8 cellular contexts compared by ENCODE assay signal in genomic region chr3:112302881-112303761, GRCh38. TPM values are rescaled to one million over a fixed set of nuclear protein-coding genes. Genes with fewer than 3 reads are reported as not detected.
DNase-seq lines count a peak whose midpoint lies in the region; ATAC-seq lines count a peak whose summit lies in the region.

No MANE protein-coding gene starts in this region.

- ATAC-seq in HG03354 (IDR thresholded peaks at IDR 0.05; ENCODE audit: poor library complexity, severe bottlenecking, unreplicated experiment) (peak; percentile 58), naive B cell (ENCODE audit: low read depth in 2 of 2) (peak; percentile 18 to 33), GM18870 (IDR thresholded peaks at IDR 0.05; ENCODE audit: unreplicated experiment) (no peak)

- H3K9me3 Mint-ChIP-seq in naive B cell, result no peaks in the 10 kb centered on the region

- no peak overlapping the region for H3K4me3 Mint-ChIP-seq in naive B cell

- peaks cover 7 to 13% (median 12%) of the 10 kb centered on the region in 3 donors for H3K4me1 Mint-ChIP-seq in naive B cell

- peak overlapping the region; percentile 97 for H3K27ac ChIP-seq in ectodermal cell (ENCODE audit: insufficient read depth, low read depth, low read length, poor library complexity, severe bottlenecking)

- DNase-seq in naive B cell, result no peak
- no peak for DNase-seq in NCI-H1048 (lab: John Stamatoyannopoulos, UW)
- DNase-seq in GDM1 (lab: John Stamatoyannopoulos, UW), result no peak
- no peak for DNase-seq in 8988T

- H3K4me1 ChIP-seq in ectodermal cell (ENCODE audit: control insufficient read depth, insufficient read depth, low read length), result peaks cover 27% of the 10 kb centered on the region

- 7 to 9% methylated on average over 12 of the region's 12 CpGs for WGBS in ectodermal cell, 2 experiments

- H3K27me3 ChIP-seq in ectodermal cell (ENCODE audit: control insufficient read depth, insufficient read depth, low read length, poor library complexity, severe bottlenecking), result no peaks in the 10 kb centered on the region

- H3K9me3 ChIP-seq in ectodermal cell (ENCODE audit: control insufficient read depth, low read length), result no peaks in the 10 kb centered on the region

- no peaks in the 10 kb centered on the region for H3K36me3 Mint-ChIP-seq in naive B cell

- no peak overlapping the region for H3K27ac Mint-ChIP-seq in naive B cell

- H3K36me3 ChIP-seq in ectodermal cell (ENCODE audit: control insufficient read depth, insufficient read depth, low read length), result no peaks in the 10 kb centered on the region

- no peaks in the 10 kb centered on the region for H3K27me3 Mint-ChIP-seq in naive B cell

- H3K4me3 ChIP-seq in GM08714 (ENCODE audit: low read length) (peak overlapping the region; percentile 75; the same call in 1 of the 2 replicates), ectodermal cell (ENCODE audit: insufficient read depth, low read depth, low read length) (peak overlapping the region; percentile 16)

RNA-seq across cellular contexts. Expression of gene SLC9C1, which starts 9.1 kb away (rescaled TPM):
- not detected for polyA plus RNA-seq in ectodermal cell (2013, experiment 1 of 4)
- polyA plus RNA-seq in ectodermal cell (2013, experiment 2 of 4), result 0.39 TPM
- polyA plus RNA-seq in ectodermal cell (2013, experiment 3 of 4), result not detected
- polyA plus RNA-seq in ectodermal cell (2013, experiment 4 of 4), result 0.36 TPM
- under 1 TPM in 2 of 6 donors, not detected in 4; 0.34 to 0.98 TPM for polyA plus RNA-seq in naive B cell (ENCODE audit: low read depth in 6 of 6)

RNA-seq across cellular contexts. Expression of gene CD200, which starts 29.8 kb away (rescaled TPM):
- polyA plus RNA-seq in ectodermal cell (2013, experiment 1 of 4), result 52.9 TPM
- 45.1 TPM for polyA plus RNA-seq in ectodermal cell (2013, experiment 2 of 4)
- polyA plus RNA-seq in ectodermal cell (2013, experiment 3 of 4), result 46.0 TPM
- polyA plus RNA-seq in ectodermal cell (2013, experiment 4 of 4), result 53.3 TPM
- 100 to 1,000 TPM; 102 to 329 (median 161) TPM for polyA plus RNA-seq in naive B cell (ENCODE audit: low read depth in 6 of 6)
